Comparison of ENCODE assay signal across 18 cellular contexts in genomic region chr4:122170775-122171174, GRCh38.
"Had no signal": no experiment of that assay in that cellular context is flagged by ENCODE, and none has a peak within 500 bp of the region (broad histone marks: within the 10 kb centered on the region; RNA-seq: fewer than 3 reads in every experiment).

No MANE protein-coding gene starts in this region.

- H3K27ac ChIP-seq: body of pancreas, epithelial cell of prostate, gastrocnemius medialis, parathyroid adenoma, right atrium auricular region, skin epidermis, vagina had no signal

- H3K4me3 ChIP-seq: body of pancreas, gastrocnemius medialis, right atrium auricular region, skin epidermis, tibial artery, vagina had no signal

- H3K27me3 ChIP-seq: body of pancreas, gastrocnemius medialis, right atrium auricular region, tibial artery, vagina had no signal

- H3K4me1 ChIP-seq: body of pancreas, parathyroid adenoma had no signal

- DNase-seq: activated CD4-positive, alpha-beta T cell treated with anti-CD3 and anti-CD28 coated beads for 4 hours; activated CD8-positive, alpha-beta memory T cell treated with anti-CD3 and anti-CD28 coated beads for 24 hours; activated naive CD4-positive, alpha-beta T cell treated with anti-CD3 and anti-CD28 coated beads for 36 hours; activated T-cell treated with anti-CD3 and anti-CD28 coated beads for 4 hours; body of pancreas; cortex of kidney; effector memory CD4-positive, alpha-beta T cell; gastrocnemius medialis; kidney; left ventricle myocardium superior; mesendoderm; nephron progenitor cell; tibial artery had no signal

- H3K9me3 ChIP-seq: body of pancreas, gastrocnemius medialis, right atrium auricular region, tibial artery, vagina had no signal
